16 cellular contexts compared by ENCODE assay signal in the genomic region with DNA sequence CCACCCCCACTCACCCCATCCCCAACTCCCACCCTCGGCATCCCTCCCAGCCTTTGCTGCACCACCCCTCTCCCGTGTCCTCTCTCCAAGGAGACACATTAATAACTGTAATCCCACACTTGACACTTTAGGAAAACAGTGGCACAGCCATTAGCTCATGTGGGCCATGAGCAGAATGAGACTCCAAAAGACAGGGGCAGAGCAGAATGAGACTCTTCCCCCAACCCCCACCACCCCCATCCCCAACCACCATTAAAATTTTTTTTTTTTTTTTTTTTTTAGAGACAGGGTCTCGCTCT. TPM values are rescaled to one million over a fixed set of nuclear protein-coding genes. Genes with fewer than 3 reads are reported as not detected.
A peak's percentile ranks its signal among the peaks of the same experiment; 100 is the strongest.
DNase-seq lines count a peak whose midpoint lies in the region; ATAC-seq and TF ChIP-seq lines count a peak whose summit lies in the region.
"Had no signal": no experiment of that assay in that cellular context is flagged by ENCODE, and none has a peak within 500 bp of the region (broad histone marks: within the 10 kb centered on the region; RNA-seq: fewer than 3 reads in every experiment).

No MANE protein-coding gene starts in this region.

- H3K27ac ChIP-seq in BLaER1 (peak overlapping the region; percentile 76), PC-3 (ENCODE audit: low read length) (no peak overlapping the region), spleen (no peak overlapping the region)
- no peak overlapping the region for H3K27ac ChIP-seq in CD8-positive, alpha-beta T cell (ENCODE audit: low read depth, low read length)
- H3K27ac ChIP-seq: PC-9, RWPE1 had no signal

- peak; percentile 6 for TF ChIP-seq CTCF in CD8-positive, alpha-beta T cell (IDR thresholded peaks at IDR 0.05)
- TF ChIP-seq CTCF in PC-3 (conservative IDR thresholded peaks at IDR 0.05; ENCODE audit: low read depth, low read length) (0 out of 2 replicates have a peak, but pooled peaks have one; percentile 1), glutamatergic neuron (IDR thresholded peaks at IDR 0.05; ENCODE audit: partially characterized antibody, unreplicated experiment) (peak; percentile 22), spleen (IDR thresholded peaks at IDR 0.05 in 8 of 11, conservative IDR thresholded peaks at IDR 0.05 in 3 of 11) (no peak)

- no peak overlapping the region for H3K4me3 Mint-ChIP-seq in CD8-positive, alpha-beta T cell
- H3K4me3 Mint-ChIP-seq in glutamatergic neuron (ENCODE audit: unreplicated experiment), result no peak overlapping the region
- H3K4me3 Mint-ChIP-seq: CD4-positive, alpha-beta T cell; GM23338 had no signal

- no peak for TF ChIP-seq POLR2A in spleen (IDR thresholded peaks at IDR 0.05)

- no peaks in the 10 kb centered on the region for H3K27me3 Mint-ChIP-seq in CD8-positive, alpha-beta T cell (ENCODE audit: low read depth)
- H3K27me3 Mint-ChIP-seq in glutamatergic neuron (ENCODE audit: unreplicated experiment), result peaks cover 1% of the 10 kb centered on the region
- H3K27me3 Mint-ChIP-seq: CD4-positive, alpha-beta T cell had no signal

- H3K4me1 ChIP-seq in BLaER1, result peaks cover 81% of the 10 kb centered on the region
- peaks cover 30% of the 10 kb centered on the region for H3K4me1 ChIP-seq in CD8-positive, alpha-beta T cell (ENCODE audit: insufficient read depth, low read length)
- H3K4me1 ChIP-seq in PC-3 (ENCODE audit: insufficient read depth, low read length), result peaks cover 11% of the 10 kb centered on the region
- peaks cover 12 to 58% (median 39%) of the 10 kb centered on the region in 6 donors for H3K4me1 ChIP-seq in spleen

- no peak for ATAC-seq in CD8-positive, alpha-beta T cell
- ATAC-seq in PC-3, result no peak
- ATAC-seq in GM19455 (IDR thresholded peaks at IDR 0.05; ENCODE audit: unreplicated experiment), result no peak

- 38 to 50% (median 46%) methylated on average over 3 of the region's 3 CpGs for WGBS in spleen, 5 donors

- POLR2A ChIA-PET in CD8-positive, alpha-beta T cell (lab: Charles Lee), result no interaction called here
- POLR2A ChIA-PET in PC-3 (lab: Charles Lee; ENCODE audit: unreplicated experiment), result no interaction called here

- no peaks in the 10 kb centered on the region for H3K9me2 ChIP-seq in PC-3 (replicated peaks; ENCODE audit: low read length)

- peaks cover 36% of the 10 kb centered on the region for H3K4me1 Mint-ChIP-seq in CD8-positive, alpha-beta T cell (ENCODE audit: low read depth)
- H3K4me1 Mint-ChIP-seq in glutamatergic neuron (ENCODE audit: low read depth, unreplicated experiment), result peaks cover 2% of the 10 kb centered on the region

- no peaks in the 10 kb centered on the region for H3K27me3 ChIP-seq in BLaER1
- no peaks in the 10 kb centered on the region for H3K27me3 ChIP-seq in CD8-positive, alpha-beta T cell (ENCODE audit: insufficient read depth, low read length)
- H3K27me3 ChIP-seq in PC-3 (ENCODE audit: low read length), result peaks cover 38% of the 10 kb centered on the region
- no peaks in the 10 kb centered on the region for H3K27me3 ChIP-seq in spleen (replicated peaks in 1 of 7)

- H3K4me3 ChIP-seq in BLaER1, result no peak overlapping the region
- no peak overlapping the region for H3K4me3 ChIP-seq in CD8-positive, alpha-beta T cell (ENCODE audit: low read depth, low read length)
- no peak overlapping the region for H3K4me3 ChIP-seq in PC-3 (ENCODE audit: low read length)
- no peak overlapping the region for H3K4me3 ChIP-seq in spleen
- H3K4me3 ChIP-seq: GM12878, GM23338, PC-9 had no signal

- H3K36me3 ChIP-seq in BLaER1 (no peaks in the 10 kb centered on the region), PC-3 (ENCODE audit: low read depth, low read length) (no peaks in the 10 kb centered on the region), spleen (no peaks in the 10 kb centered on the region)
- no peaks in the 10 kb centered on the region for H3K36me3 ChIP-seq in CD8-positive, alpha-beta T cell (ENCODE audit: insufficient read depth, low read length)

- no peak for DNase-seq in CD8-positive, alpha-beta T cell
- DNase-seq in PC-3 (no peak), glutamatergic neuron (no peak), HCEC 1CT (no peak), spleen (no peak)
- DNase-seq: NCI-H187 treated with DMSO at 0.1 percent for 48 hours, NCI-H226, NCI-H524 treated with DMSO at 0.1 percent for 48 hours had no signal

- H4K20me1 ChIP-seq in BLaER1 (no peaks in the 10 kb centered on the region), PC-3 (ENCODE audit: low read length) (no peaks in the 10 kb centered on the region)

- peak overlapping the region; percentile 93 for H3K4me2 ChIP-seq in BLaER1
- no peak overlapping the region for H3K4me2 ChIP-seq in PC-3 (ENCODE audit: low read length)
- H3K4me2 ChIP-seq: GM23338, PC-9 had no signal

- H3F3A ChIP-seq in PC-3 (ENCODE audit: low read length, unreplicated experiment), result no peaks in the 10 kb centered on the region

- no peak overlapping the region for H2AFZ ChIP-seq in PC-3 (ENCODE audit: low read length)
- H2AFZ ChIP-seq: GM23338, PC-9 had no signal

- H3K9me3 ChIP-seq in BLaER1 (no peaks in the 10 kb centered on the region), PC-3 (ENCODE audit: low read length) (no peaks in the 10 kb centered on the region), spleen (no peaks in the 10 kb centered on the region)
- no peaks in the 10 kb centered on the region for H3K9me3 ChIP-seq in CD8-positive, alpha-beta T cell (ENCODE audit: low read length)

- no peaks in the 10 kb centered on the region for H3K79me2 ChIP-seq in PC-3 (ENCODE audit: low read length)

- intact Hi-C loops in CD8-positive, alpha-beta T cell (cut with DNase I, micrococcal nuclease), result loop anchor here (1.0 to 5.0 kb wide), 4 partner anchors 104 to 388 kb away; no protein-coding TSS in a partner anchor
- intact Hi-C loops in PC-3 (cut with micrococcal nuclease) (loop anchor here (1.0 kb wide), 1 partner anchor 104 kb away; no protein-coding TSS in a partner anchor), spleen (cut with DNase I; ENCODE audit: low total_unique reads) (loop anchor here (5.0 to 10.0 kb wide), 3 partner anchors 63 to 220 kb away; a partner anchor contains a TSS)

- CTCF ChIA-PET in CD8-positive, alpha-beta T cell (lab: Charles Lee), result interaction anchor here (1.0 to 16.7 kb wide), 11 partner anchors 9 to 128 kb away, joined by 3 to 625 read pairs (median 6); a partner anchor contains a TSS
- CTCF ChIA-PET in PC-3 (lab: Charles Lee), result interaction anchor here (0.6 to 2.0 kb wide), 3 partner anchors 60 to 1985 kb away, joined by 8 to 18 read pairs (median 10); a partner anchor contains a TSS

- H3K9me3 Mint-ChIP-seq in CD8-positive, alpha-beta T cell, result no peaks in the 10 kb centered on the region
- H3K9me3 Mint-ChIP-seq in glutamatergic neuron (ENCODE audit: unreplicated experiment), result peaks cover 4% of the 10 kb centered on the region
- H3K9me3 Mint-ChIP-seq: CD4-positive, alpha-beta T cell; GM23338 had no signal

- no peak overlapping the region for H3K27ac Mint-ChIP-seq in CD8-positive, alpha-beta T cell
- no peak overlapping the region for H3K27ac Mint-ChIP-seq in glutamatergic neuron (ENCODE audit: unreplicated experiment)
- H3K27ac Mint-ChIP-seq: GM23338 had no signal

- H3K9ac ChIP-seq in BLaER1 (no peak overlapping the region), PC-3 (ENCODE audit: low read length) (no peak overlapping the region)

- BruUV-seq in PC-3 (replicated peaks; lab: Mats Ljungman, UMichigan), result no TSS peak

- no peaks in the 10 kb centered on the region for H3K36me3 Mint-ChIP-seq in CD8-positive, alpha-beta T cell
- H3K36me3 Mint-ChIP-seq in glutamatergic neuron (ENCODE audit: unreplicated experiment), result no peaks in the 10 kb centered on the region

RNA-seq across cellular contexts. Expression of a gene that starts 6.2 kb away (rescaled TPM):
- not detected for total RNA-seq in CD8-positive, alpha-beta T cell
- total RNA-seq in PC-3 (2014; rRNA removed) (not detected in 2 replicates), glutamatergic neuron (ENCODE audit: unreplicated experiment) (not detected), spleen (100 to 1,000 TPM in 5 of 7 donors, 10 to 100 TPM in 2; 75.1 to 307 (median 181) TPM)
- polyA plus RNA-seq in spleen, result 10 to 100 TPM; 10.2 to 18.4 (median 14.4) TPM
- total RNA-seq: CD4-positive, alpha-beta T cell; GM23338 had no signal
- polyA plus RNA-seq: GM23338 had no signal

RNA-seq across cellular contexts. Expression of a gene that starts 48.0 kb away (rescaled TPM):
- not detected for total RNA-seq in CD8-positive, alpha-beta T cell
- total RNA-seq in PC-3 (2014; rRNA removed) (not detected in 2 replicates), glutamatergic neuron (ENCODE audit: unreplicated experiment) (not detected), spleen (not detected)
- polyA plus RNA-seq in spleen, result not detected
- total RNA-seq: CD4-positive, alpha-beta T cell; GM12878; GM23338; M059J had no signal
- polyA plus RNA-seq: GM23338 had no signal

Comparison
In these comparisons a context has a peak if more than half of its experiments do, and no peak if none do; other contexts are left out.
1. CTCF ChIP-seq: peak in CD8-positive, alpha-beta T cell (single experiment), PC-3 (single experiment) and glutamatergic neuron (single experiment); none in spleen (0 of 11).
2. RNA of a gene that starts 6.2 kb away (total RNA-seq): 75.1 to 307 TPM in spleen; not detected in CD8-positive, alpha-beta T cell, not detected in PC-3 and not detected in glutamatergic neuron (single experiment); every median in the first group is over 10 times any median in the second.